Comparison of ENCODE assay signal across 8 cellular contexts in the genomic region with DNA sequence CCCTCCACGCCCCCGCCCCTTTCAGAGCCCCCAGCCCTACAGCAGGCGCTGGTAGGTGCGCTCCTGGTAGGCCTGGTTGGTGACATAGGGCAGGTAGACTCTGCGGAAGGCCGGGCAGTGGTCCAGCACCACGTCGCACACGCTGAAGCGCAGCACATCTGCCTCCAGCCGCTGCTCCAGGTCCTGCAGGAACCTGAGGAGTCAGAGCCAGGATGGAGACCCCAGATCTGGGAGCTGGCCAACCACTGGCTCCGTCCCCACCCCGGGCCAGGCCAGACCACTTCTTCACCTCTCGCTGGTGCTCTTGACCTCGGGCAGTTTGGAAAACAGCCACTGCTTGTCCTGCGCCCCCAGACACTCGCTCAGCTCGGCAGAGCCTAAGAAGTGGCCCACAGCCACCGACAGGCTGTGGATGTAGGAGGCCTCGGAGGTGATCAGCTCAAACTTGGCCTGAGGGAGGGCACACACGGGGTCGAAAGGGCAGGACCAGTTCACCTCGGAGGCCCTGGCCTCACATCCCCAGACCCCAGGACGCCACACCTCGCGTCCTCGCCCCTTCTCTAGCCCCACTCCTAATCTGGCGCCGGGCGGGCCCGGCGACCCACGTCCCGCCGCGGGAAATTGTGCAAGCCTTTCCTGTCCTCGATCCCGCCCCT. TPM values are rescaled to one million over a fixed set of nuclear protein-coding genes. Genes with fewer than 3 reads are reported as not detected.
DNase-seq lines count a peak whose midpoint lies in the region; ATAC-seq, FAIRE-seq and TF ChIP-seq lines count a peak whose summit lies in the region.

No MANE protein-coding gene starts in this region.

- H3K9me3 Mint-ChIP-seq in activated naive CD8-positive, alpha-beta T cell (ENCODE audit: low read depth) = no peaks in the 10 kb centered on the region

- H3K4me1 ChIP-seq in HAP-1 (peaks cover 11% of the 10 kb centered on the region), kidney (ENCODE audit: control insufficient read depth in 1 of 2, insufficient read depth in 1 of 2, low read depth in 1 of 2, low read length in 2 of 2) (peaks cover 0 to 7% of the 10 kb centered on the region in 2 donors), thoracic aorta (ENCODE audit: control insufficient read depth in 1 of 2, low read depth in 2 of 2) (peaks cover 10 to 22% of the 10 kb centered on the region in 2 donors)

- in situ Hi-C loops in HAP-1 (cut with MboI; ENCODE audit: low sequenced_read_pairs) = no loop called here
- in situ Hi-C loops in GM13976 (cut with MboI; ENCODE audit: low sequenced_read_pairs, unreplicated experiment) = no loop called here

- no peaks in the 10 kb centered on the region for H3K27me3 Mint-ChIP-seq in activated naive CD8-positive, alpha-beta T cell

- no peak for FAIRE-seq in kidney (lab: Jason Lieb, UNC)

- H3K9ac ChIP-seq in kidney (ENCODE audit: low read length in 2 of 2) = peak overlapping the region in 1 of 2 donors; percentile 61

- peaks cover 2% of the 10 kb centered on the region for H3K4me1 Mint-ChIP-seq in activated naive CD8-positive, alpha-beta T cell (ENCODE audit: low read depth)

- intact Hi-C loops in kidney (cut with DNase I) = no loop called here

- H3K36me3 Mint-ChIP-seq in activated naive CD8-positive, alpha-beta T cell = peaks cover 6% of the 10 kb centered on the region

- ATAC-seq in thoracic aorta (ENCODE audit: insufficient number of reproducible peaks, low FRiP score, low read depth) (peak; percentile 12), GM18907 (IDR thresholded peaks at IDR 0.05; ENCODE audit: unreplicated experiment) (no peak)

- H3K36me3 ChIP-seq in HAP-1 (replicated peaks) = no peaks in the 10 kb centered on the region
- no peaks in the 10 kb centered on the region for H3K36me3 ChIP-seq in kidney (ENCODE audit: control insufficient read depth in 1 of 2, insufficient read depth in 2 of 2, low read length in 2 of 2)
- H3K36me3 ChIP-seq in thoracic aorta = no peaks in the 10 kb centered on the region

- peak overlapping the region; percentile 71 for H3K4me3 ChIP-seq in AG10803 (ENCODE audit: low read length)
- peak overlapping the region; percentile 40 for H3K4me3 ChIP-seq in HAP-1
- peak overlapping the region; percentile 58 to 61 for H3K4me3 ChIP-seq in kidney (ENCODE audit: low read length in 2 of 2)
- peak overlapping the region; percentile 73 for H3K4me3 ChIP-seq in thoracic aorta

- H3K9me3 ChIP-seq in HAP-1 = no peaks in the 10 kb centered on the region
- no peaks in the 10 kb centered on the region for H3K9me3 ChIP-seq in kidney (ENCODE audit: control insufficient read depth in 1 of 2, low read length in 2 of 2)
- no peaks in the 10 kb centered on the region for H3K9me3 ChIP-seq in thoracic aorta

- H3K27ac ChIP-seq in kidney (ENCODE audit: low read depth in 2 of 2, low read length in 2 of 2) (peak overlapping the region in 1 of 2 donors; percentile 81), thoracic aorta (peak overlapping the region; percentile 59 to 89)

- peak overlapping the region; percentile 84 for H3K4me3 Mint-ChIP-seq in activated naive CD8-positive, alpha-beta T cell

- TF ChIP-seq CTCF in AG10803 (conservative IDR thresholded peaks at IDR 0.05; ENCODE audit: low read length) = no peak
- no peak for TF ChIP-seq CTCF in kidney (IDR thresholded peaks at IDR 0.05; ENCODE audit: borderline replicate concordance, extremely low read depth, insufficient read depth)
- no peak for TF ChIP-seq CTCF in thoracic aorta (IDR thresholded peaks at IDR 0.05)
- TF ChIP-seq CTCF in GM13976 (IDR thresholded peaks at IDR 0.05; ENCODE audit: borderline replicate concordance, control extremely low read depth, extremely low read depth, insufficient read depth, missing control alignments) = no peak

- DNase-seq in AG10803 (ENCODE audit: low read depth) (no peak), HAP-1 (ENCODE audit: low spot score in 2 of 2) (no peak), kidney (peak; percentile 87), thoracic aorta (ENCODE audit: low spot score) (no peak), DMS 273 treated with DMSO at 0.1 percent for 48 hours (lab: John Stamatoyannopoulos, UW) (no peak), GM13976 (ENCODE audit: low spot score) (no peak)

- no peak overlapping the region for H3K27ac Mint-ChIP-seq in activated naive CD8-positive, alpha-beta T cell

- H3K27me3 ChIP-seq in HAP-1 (ENCODE audit: low read depth) = no peaks in the 10 kb centered on the region
- H3K27me3 ChIP-seq in thoracic aorta (replicated peaks; ENCODE audit: insufficient read depth) = no peaks in the 10 kb centered on the region

RNA-seq across cellular contexts. Expression of gene ARHGEF19, which starts 6.4 kb away (rescaled TPM):
- 8.2 TPM for total RNA-seq in kidney
- polyA plus RNA-seq in kidney (ENCODE audit: insufficient read depth, low read depth, low replicate concordance) = 3.5 TPM
- total RNA-seq in thoracic aorta = 1 to 10 TPM; 8.1 to 8.5 TPM

RNA-seq across cellular contexts. Expression of gene CPLANE2, which starts 31.0 kb away (rescaled TPM):
- 9.4 TPM for total RNA-seq in kidney
- polyA plus RNA-seq in kidney (ENCODE audit: insufficient read depth, low read depth, low replicate concordance) = 7.9 TPM
- 10 to 100 TPM in 1 of 2 donors, 1 to 10 TPM in 1; 9.3 to 14.6 TPM for total RNA-seq in thoracic aorta

RNA-seq across cellular contexts. Expression of gene EPHA2, which starts 50.1 kb away (rescaled TPM):
- total RNA-seq in kidney (34.2 TPM), thoracic aorta (10 to 100 TPM; 20.3 to 32.9 TPM)
- polyA plus RNA-seq in kidney (ENCODE audit: insufficient read depth, low read depth, low replicate concordance) = 5.5 TPM
